1 cellular context compared by ENCODE assay signal in the genomic region with DNA sequence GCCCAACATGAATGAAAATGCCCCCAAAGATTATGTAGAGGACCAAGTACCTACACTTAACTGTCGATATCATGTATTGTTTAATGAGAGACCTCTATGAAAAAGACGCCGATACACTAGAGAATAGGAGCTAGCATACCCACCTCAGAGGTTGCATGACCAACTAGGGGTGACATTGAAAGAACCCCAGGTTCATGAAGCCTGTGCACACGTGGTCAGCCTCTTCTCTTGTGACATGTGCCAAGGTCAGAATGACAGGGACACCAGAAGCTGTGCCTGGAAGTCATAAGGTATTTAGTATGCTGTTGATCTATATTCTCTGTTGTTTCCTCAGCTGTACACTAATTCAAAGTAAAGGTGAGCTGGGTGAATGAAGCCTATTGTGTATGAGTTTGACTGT.
TF ChIP-seq lines count a peak whose summit lies in the region.

No MANE protein-coding gene starts in this region.

TF ChIP-seq in H1, 55 proteins besides CTCF, POLR2A, EP300 and RAD21 (continued from another document):
- TF ChIP-seq SAP30 (IDR thresholded peaks at IDR 0.05; ENCODE audit: insufficient read depth, insufficient replicate concordance, low read length), result no peak
- no peak for TF ChIP-seq HDAC6 (IDR thresholded peaks at IDR 0.05; ENCODE audit: low read depth, low read length)
- no peak for TF ChIP-seq RNF2 (IDR thresholded peaks at IDR 0.05; ENCODE audit: borderline replicate concordance, low read depth, low read length, missing control alignments, poor library complexity, severe bottlenecking)
- TF ChIP-seq SP2 (IDR thresholded peaks at IDR 0.05; ENCODE audit: low read length), result no peak
- no peak for TF ChIP-seq KDM4A (IDR thresholded peaks at IDR 0.05; ENCODE audit: low read depth, low read length, severe bottlenecking)
- TF ChIP-seq POLR2AphosphoS5 (IDR thresholded peaks at IDR 0.05; ENCODE audit: low read depth, low read length), result no peak
- TF ChIP-seq GTF2F1 (IDR thresholded peaks at IDR 0.05; ENCODE audit: borderline replicate concordance, low read depth, low read length), result no peak
- no peak for TF ChIP-seq CBX5 (IDR thresholded peaks at IDR 0.05; ENCODE audit: low read depth, low read length)
- no peak for TF ChIP-seq SP1 (IDR thresholded peaks at IDR 0.05; ENCODE audit: low read depth, low read length)
- TF ChIP-seq CEBPB (IDR thresholded peaks at IDR 0.05; ENCODE audit: low read depth, low read length), result no peak
